1 cellular context compared by ENCODE assay signal in genomic region chr15:51580982-51581381, GRCh38.
TF ChIP-seq lines count a peak whose summit lies in the region.

No MANE protein-coding gene starts in this region.

TF ChIP-seq in SK-N-SH treated with all-trans-retinoic acid at 6 μM for 48 hours, 23 proteins besides CTCF, POLR2A, EP300 and RAD21 (continued from another document):
- TF ChIP-seq TSHZ2 (CRISPR knock-in tag; IDR thresholded peaks at IDR 0.05) (no peak), RARB (CRISPR knock-in tag; IDR thresholded peaks at IDR 0.05) (no peak), ZFP3 (CRISPR knock-in tag; IDR thresholded peaks at IDR 0.05) (no peak), PPARA (CRISPR knock-in tag; IDR thresholded peaks at IDR 0.05; ENCODE audit: borderline replicate concordance) (no peak), TCF4 (CRISPR knock-in tag; IDR thresholded peaks at IDR 0.05; ENCODE audit: borderline replicate concordance) (no peak)
